ENCODE assay signal across 31 cellular contexts in the genomic region with DNA sequence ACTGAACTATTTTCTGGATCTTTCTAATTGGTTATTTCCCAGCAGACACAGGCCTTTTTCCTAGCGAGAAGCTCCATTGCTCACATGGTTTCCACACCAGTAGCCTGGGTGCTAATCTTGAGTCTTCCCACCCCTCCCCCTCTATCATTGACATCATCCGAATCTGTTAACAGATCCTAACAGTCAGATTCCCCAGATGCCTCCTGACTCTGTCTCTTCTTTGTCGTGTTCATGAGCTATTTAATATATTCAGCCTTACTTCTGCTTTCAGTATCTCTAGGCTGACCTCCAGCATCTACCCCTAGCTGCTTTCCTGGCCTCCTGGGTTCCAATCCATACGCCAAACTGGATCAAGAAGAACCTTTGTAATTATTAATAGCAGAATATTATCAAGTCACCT.
A peak's percentile ranks its signal among the peaks of the same experiment; 100 is the strongest.
DNase-seq lines count a peak whose midpoint lies in the region; ATAC-seq and TF ChIP-seq lines count a peak whose summit lies in the region.
"Had no signal": no experiment of that assay in that cellular context is flagged by ENCODE, and none has a peak within 500 bp of the region (broad histone marks: within the 10 kb centered on the region; RNA-seq: fewer than 3 reads in every experiment).

No MANE protein-coding gene starts in this region.

- peak; percentile 68 for ATAC-seq in GM21447 (IDR thresholded peaks at IDR 0.05; ENCODE audit: unreplicated experiment)
- ATAC-seq in HG03159 (IDR thresholded peaks at IDR 0.05; ENCODE audit: unreplicated experiment), result peak; percentile 46
- ATAC-seq in stimulated activated naive B cell treated with anti-CD40 and anti-IgM and Interleukin-4, amounts not matched to agents 10 μg/mL and 1 μg/mL and 100 μg/mL, for 72 hours (replicated peaks), result peak; percentile 62 to 73
- no peak for ATAC-seq in activated T-cell treated with anti-CD3 and anti-CD28 coated beads, Interleukin-2, amount 50 U/mL, for 72 hours (replicated peaks in 1 of 2)
- ATAC-seq in sciatic nerve, result no peak
- ATAC-seq: gastrocnemius medialis; left lobe of liver; right cardiac atrium; stimulated activated naive CD8-positive, alpha-beta T cell treated with anti-CD3 and anti-CD28 coated beads, Interleukin-15, Interleukin-2, amounts not matched to agents 100 U/mL and 50 U/mL, for 24 hours had no signal

- no peak overlapping the region for H3K9ac ChIP-seq in endodermal cell (ENCODE audit: extremely low read depth, low read length, poor library complexity, severe bottlenecking)
- H3K9ac ChIP-seq: KMS-11 had no signal

- intact Hi-C loops in sciatic nerve (cut with DNase I), result no loop called here

- H3K4me3 ChIP-seq in endodermal cell (ENCODE audit: low read length) (no peak overlapping the region), SJCRH30 (no peak overlapping the region)
- H3K4me3 ChIP-seq: gastrocnemius medialis, testis had no signal

- H3K9me3 ChIP-seq in endodermal cell (ENCODE audit: control insufficient read depth, low read length) (no peaks in the 10 kb centered on the region), SJCRH30 (replicated peaks) (no peaks in the 10 kb centered on the region)
- H3K9me3 ChIP-seq: gastrocnemius medialis, testis had no signal

- no peaks in the 10 kb centered on the region for H3K27me3 Mint-ChIP-seq in endodermal cell (ENCODE audit: insufficient read depth)
- H3K27me3 Mint-ChIP-seq in stimulated activated naive B cell treated with anti-CD40 and anti-IgM and Interleukin-4, amounts not matched to agents 10 μg/mL and 1 μg/mL and 100 μg/mL, for 72 hours, result peaks cover 0 to 14% of the 10 kb centered on the region in 2 donors
- H3K27me3 Mint-ChIP-seq in activated T-cell treated with anti-CD3 and anti-CD28 coated beads, Interleukin-2, amount 50 U/mL, for 72 hours (ENCODE audit: low read depth), result no peaks in the 10 kb centered on the region
- H3K27me3 Mint-ChIP-seq: activated naive CD8-positive, alpha-beta T cell; dendritic cell treated with granulocyte-macrophage colony-stimulating factor and Interleukin-4, amounts not matched to agents 40 ng/mL and 50 ng/mL, for 4 days had no signal

- DNase-seq in endodermal cell (peak; percentile 52), epidermal melanocyte (ENCODE audit: insufficient read length, low spot score) (no peak), sciatic nerve (ENCODE audit: low spot score) (no peak), SJCRH30 (no peak)
- DNase-seq in stimulated activated naive B cell treated with anti-CD40 and anti-IgM and Interleukin-4, amounts not matched to agents 10 μg/mL and 1 μg/mL and 100 μg/mL, for 72 hours, result no peak
- no peak for DNase-seq in activated T-cell treated with anti-CD3 and anti-CD28 coated beads, Interleukin-2, amount 50 U/mL, for 72 hours
- DNase-seq: activated CD4-positive, alpha-beta memory T cell treated with anti-CD3 and anti-CD28 coated beads for 36 hours; activated CD4-positive, CD25-positive, alpha-beta regulatory T cell; activated CD8-positive, alpha-beta memory T cell treated with anti-CD3 and anti-CD28 coated beads, Interleukin-2, amount 50 U/mL, for 48 hours; aorta; caudate nucleus; gastrocnemius medialis; GOT3; hippocampal formation; immature natural killer cell; MM.1S; NCI-H1417; NCI-H345; NCI-H82; posterior cingulate gyrus; right cardiac atrium; stimulated activated naive CD8-positive, alpha-beta T cell treated with anti-CD3 and anti-CD28 coated beads, Interleukin-15, Interleukin-2, amounts not matched to agents 100 U/mL and 50 U/mL, for 24 hours; testis had no signal

- H3K9me3 Mint-ChIP-seq in endodermal cell, result no peaks in the 10 kb centered on the region
- H3K9me3 Mint-ChIP-seq in stimulated activated naive B cell treated with anti-CD40 and anti-IgM and Interleukin-4, amounts not matched to agents 10 μg/mL and 1 μg/mL and 100 μg/mL, for 72 hours, result peaks cover 0 to 1% of the 10 kb centered on the region in 2 donors
- H3K9me3 Mint-ChIP-seq in activated T-cell treated with anti-CD3 and anti-CD28 coated beads, Interleukin-2, amount 50 U/mL, for 72 hours, result no peaks in the 10 kb centered on the region
- H3K9me3 Mint-ChIP-seq: activated CD4-positive, alpha-beta memory T cell treated with anti-CD3 and anti-CD28 coated beads for 36 hours; activated T-helper 2 cell treated with anti-CD3 and anti-CD28 coated beads, Interferon-gamma antibody, Interleukin-2, Interleukin-4, amounts not matched to agents 10 μg/mL and 5 μg/mL and 100 μg/mL, durations not matched to agents 14 hours and 24 hours and 36 hours; dendritic cell treated with granulocyte-macrophage colony-stimulating factor and Interleukin-4, amounts not matched to agents 40 ng/mL and 50 ng/mL, for 4 days; immature natural killer cell had no signal

- no peak overlapping the region for H3K27ac Mint-ChIP-seq in endodermal cell
- H3K27ac Mint-ChIP-seq in stimulated activated naive B cell treated with anti-CD40 and anti-IgM and Interleukin-4, amounts not matched to agents 10 μg/mL and 1 μg/mL and 100 μg/mL, for 72 hours, result no peak overlapping the region
- no peak overlapping the region for H3K27ac Mint-ChIP-seq in activated T-cell treated with anti-CD3 and anti-CD28 coated beads, Interleukin-2, amount 50 U/mL, for 72 hours
- H3K27ac Mint-ChIP-seq: activated CD4-positive, alpha-beta memory T cell treated with anti-CD3 and anti-CD28 coated beads for 36 hours; activated naive CD8-positive, alpha-beta T cell; activated T-helper 2 cell treated with anti-CD3 and anti-CD28 coated beads, Interferon-gamma antibody, Interleukin-2, Interleukin-4, amounts not matched to agents 10 μg/mL and 5 μg/mL and 100 μg/mL, durations not matched to agents 14 hours and 24 hours and 36 hours; dendritic cell treated with granulocyte-macrophage colony-stimulating factor and Interleukin-4, amounts not matched to agents 40 ng/mL and 50 ng/mL, for 4 days had no signal

- TF ChIP-seq CTCF in endodermal cell (conservative IDR thresholded peaks at IDR 0.05), result no peak

- H3K4me1 ChIP-seq in endodermal cell (ENCODE audit: control insufficient read depth, insufficient read depth, low read length), result no peaks in the 10 kb centered on the region
- no peaks in the 10 kb centered on the region for H3K4me1 ChIP-seq in SJCRH30
- H3K4me1 ChIP-seq: gastrocnemius medialis, testis had no signal

- H3K36me3 Mint-ChIP-seq in endodermal cell (ENCODE audit: low read depth), result no peaks in the 10 kb centered on the region
- H3K36me3 Mint-ChIP-seq in stimulated activated naive B cell treated with anti-CD40 and anti-IgM and Interleukin-4, amounts not matched to agents 10 μg/mL and 1 μg/mL and 100 μg/mL, for 72 hours, result peaks cover 4 to 9% of the 10 kb centered on the region in 2 donors
- no peaks in the 10 kb centered on the region for H3K36me3 Mint-ChIP-seq in activated T-cell treated with anti-CD3 and anti-CD28 coated beads, Interleukin-2, amount 50 U/mL, for 72 hours (ENCODE audit: insufficient read depth in 2 of 2)
- H3K36me3 Mint-ChIP-seq: activated CD4-positive, alpha-beta memory T cell treated with anti-CD3 and anti-CD28 coated beads for 36 hours; activated naive CD8-positive, alpha-beta T cell had no signal

- no peak overlapping the region for H3K4me3 Mint-ChIP-seq in endodermal cell
- H3K4me3 Mint-ChIP-seq in stimulated activated naive B cell treated with anti-CD40 and anti-IgM and Interleukin-4, amounts not matched to agents 10 μg/mL and 1 μg/mL and 100 μg/mL, for 72 hours, result no peak overlapping the region
- H3K4me3 Mint-ChIP-seq in activated T-cell treated with anti-CD3 and anti-CD28 coated beads, Interleukin-2, amount 50 U/mL, for 72 hours, result no peak overlapping the region
- H3K4me3 Mint-ChIP-seq: activated CD4-positive, alpha-beta memory T cell treated with anti-CD3 and anti-CD28 coated beads for 36 hours; activated naive CD8-positive, alpha-beta T cell; dendritic cell treated with granulocyte-macrophage colony-stimulating factor and Interleukin-4, amounts not matched to agents 40 ng/mL and 50 ng/mL, for 4 days; immature natural killer cell had no signal

- H3K4me1 Mint-ChIP-seq in endodermal cell, result peaks cover 5% of the 10 kb centered on the region
- H3K4me1 Mint-ChIP-seq in stimulated activated naive B cell treated with anti-CD40 and anti-IgM and Interleukin-4, amounts not matched to agents 10 μg/mL and 1 μg/mL and 100 μg/mL, for 72 hours, result peaks cover 13 to 17% of the 10 kb centered on the region in 2 donors
- H3K4me1 Mint-ChIP-seq in activated T-cell treated with anti-CD3 and anti-CD28 coated beads, Interleukin-2, amount 50 U/mL, for 72 hours (ENCODE audit: low read depth), result no peaks in the 10 kb centered on the region

- WGBS in endodermal cell (ENCODE audit: insufficient coverage in 1 of 2, insufficient read length in 1 of 2), 2 experiments, result 75 to 77% methylated on average over 2 to 4 of the region's 4 CpGs

- no peak overlapping the region for H3K27ac ChIP-seq in endodermal cell (ENCODE audit: low read depth, low read length)
- H3K27ac ChIP-seq in SJCRH30, result no peak overlapping the region
- H3K27ac ChIP-seq: gastrocnemius medialis, KMS-11, RWPE1, testis had no signal

- H3K36me3 ChIP-seq in endodermal cell (ENCODE audit: control insufficient read depth, insufficient read depth, low read length), result no peaks in the 10 kb centered on the region
- no peaks in the 10 kb centered on the region for H3K36me3 ChIP-seq in SJCRH30
- H3K36me3 ChIP-seq: gastrocnemius medialis had no signal

- H3K27me3 ChIP-seq in endodermal cell (ENCODE audit: control insufficient read depth, insufficient read depth, low read length, poor library complexity, severe bottlenecking) (no peaks in the 10 kb centered on the region), SJCRH30 (no peaks in the 10 kb centered on the region)
- H3K27me3 ChIP-seq: gastrocnemius medialis, testis had no signal

Comparison
In these comparisons a context has a peak if more than half of its experiments do, and no peak if none do; other contexts are left out.
1. ATAC-seq: peak in GM21447 (single experiment), HG03159 (single experiment) and stimulated activated naive B cell treated with anti-CD40 and anti-IgM and Interleukin-4, amounts not matched to agents 10 μg/mL and 1 μg/mL and 100 μg/mL, for 72 hours (2 of 2); none in activated T-cell treated with anti-CD3 and anti-CD28 coated beads, Interleukin-2, amount 50 U/mL, for 72 hours (0 of 2) and sciatic nerve (single experiment).